8 cellular contexts compared by ENCODE assay signal in genomic region chr12:26938660-26939185, GRCh38. TPM values are rescaled to one million over a fixed set of nuclear protein-coding genes. Genes with fewer than 3 reads are reported as not detected.
A peak's percentile ranks its signal among the peaks of the same experiment; 100 is the strongest.
DNase-seq lines count a peak whose midpoint lies in the region; ATAC-seq, FAIRE-seq and TF ChIP-seq lines count a peak whose summit lies in the region.

No MANE protein-coding gene starts in this region.

- FAIRE-seq in GM12892 (lab: Jason Lieb, UNC) (peak; percentile 53), H54 (lab: Jason Lieb, UNC) (no peak)

- peak overlapping the region; percentile 90 for H3K27ac ChIP-seq in right cardiac atrium (ENCODE audit: low read length)
- H3K27ac ChIP-seq in skeletal muscle tissue (ENCODE audit: low read depth, low read length): peak overlapping the region; percentile 93

- H3K27me3 ChIP-seq in right cardiac atrium (ENCODE audit: control insufficient read depth, insufficient read depth): no peaks in the 10 kb centered on the region
- H3K27me3 ChIP-seq in skeletal muscle tissue (ENCODE audit: control insufficient read depth in 3 of 3, insufficient read depth in 3 of 3, low read length in 3 of 3): no peaks in the 10 kb centered on the region

- no peaks in the 10 kb centered on the region for H3K36me3 ChIP-seq in skeletal muscle tissue (ENCODE audit: control insufficient read depth in 3 of 3, insufficient read depth in 3 of 3, low read length in 3 of 3)

- H3K9me3 Mint-ChIP-seq in activated naive CD4-positive, alpha-beta T cell treated with anti-CD3 and anti-CD28 coated beads, Interleukin-2, amount 50 U/mL, for 72 hours: no peaks in the 10 kb centered on the region

- WGBS in right cardiac atrium: under 1% methylated on average over 32 of the region's 32 CpGs

- H3K9me3 ChIP-seq in right cardiac atrium (ENCODE audit: control insufficient read depth, low read length) (no peaks in the 10 kb centered on the region), skeletal muscle tissue (ENCODE audit: control insufficient read depth in 3 of 3, low read length in 3 of 3) (no peaks in the 10 kb centered on the region)

- intact Hi-C loops in right cardiac atrium (cut with DNase I): loop anchor here in 2 of 4 donors (10.0 kb wide), 1 partner anchor 76 kb away; the partner anchor contains the start of gene TM7SF3 (in 2 of the 2)

- H3K27ac Mint-ChIP-seq in activated naive CD4-positive, alpha-beta T cell treated with anti-CD3 and anti-CD28 coated beads, Interleukin-2, amount 50 U/mL, for 72 hours: peak overlapping the region; percentile 90 to 97

- TF ChIP-seq POLR2A in GM12892 (IDR thresholded peaks at IDR 0.05; ENCODE audit: low read depth, low read length): no peak
- no peak for TF ChIP-seq POLR2A in H54 (IDR thresholded peaks at IDR 0.05; ENCODE audit: low read depth, low read length)

- H3K4me3 ChIP-seq in right cardiac atrium (ENCODE audit: low read length) (peak overlapping the region; percentile 79), skeletal muscle tissue (ENCODE audit: low read length in 3 of 3) (peak overlapping the region; percentile 92 to 99 (median 97))

- peak; percentile 8 to 23 for ATAC-seq in activated naive CD4-positive, alpha-beta T cell treated with anti-CD3 and anti-CD28 coated beads, Interleukin-2, amount 50 U/mL, for 72 hours
- ATAC-seq in right cardiac atrium: peak; percentile 34 to 59

- peak overlapping the region; percentile 95 to 98 (median 96) for H3K9ac ChIP-seq in skeletal muscle tissue (ENCODE audit: low read depth in 1 of 3, low read length in 3 of 3)

- peaks cover 12 to 31% of the 10 kb centered on the region in 2 donors for H3K36me3 Mint-ChIP-seq in activated naive CD4-positive, alpha-beta T cell treated with anti-CD3 and anti-CD28 coated beads, Interleukin-2, amount 50 U/mL, for 72 hours

- H3K4me1 ChIP-seq in right cardiac atrium (ENCODE audit: control insufficient read depth, insufficient read depth, low read length): peaks cover 4% of the 10 kb centered on the region
- peaks cover 17 to 40% (median 20%) of the 10 kb centered on the region in 3 donors for H3K4me1 ChIP-seq in skeletal muscle tissue (ENCODE audit: control insufficient read depth in 3 of 3, insufficient read depth in 3 of 3, low read length in 3 of 3)

- DNase-seq in GM12892 (ENCODE audit: insufficient read length) (peak; percentile 10), H54 (ENCODE audit: insufficient read length, low spot score) (peak; percentile 4), NAMALWA (ENCODE audit: low spot score) (peak; percentile 57), right cardiac atrium (peak in 1 of 3 donors; percentile 78), GM19238 (ENCODE audit: insufficient read length, low spot score) (no peak), NK-92 (lab: John Stamatoyannopoulos, UW; ENCODE audit: unreplicated experiment) (no peak)
- peak in 1 of 2 donors; percentile 28 for DNase-seq in activated naive CD4-positive, alpha-beta T cell treated with anti-CD3 and anti-CD28 coated beads, Interleukin-2, amount 50 U/mL, for 72 hours (ENCODE audit: low spot score in 2 of 2)

RNA-seq across cellular contexts. Expression of gene FGFR1OP2, which starts 0.5 kb away (rescaled TPM):
- polyA plus RNA-seq in GM12892 (2012; ENCODE audit: missing spikeins): 51.9 TPM
- total RNA-seq in activated naive CD4-positive, alpha-beta T cell treated with anti-CD3 and anti-CD28 coated beads, Interleukin-2, amount 50 U/mL, for 72 hours: 10 to 100 TPM; 52.4 to 52.7 TPM
- 10 to 100 TPM; 37.9 to 43.7 (median 39.9) TPM for total RNA-seq in right cardiac atrium
- 33.4 TPM for polyA plus RNA-seq in right cardiac atrium
- total RNA-seq in skeletal muscle tissue: 23.5 TPM

RNA-seq across cellular contexts. Expression of gene INTS13, which starts 0.9 kb away (rescaled TPM):
- polyA plus RNA-seq in GM12892 (2012; ENCODE audit: missing spikeins): 71.0 TPM
- 10 to 100 TPM; 63.9 to 80.7 TPM for total RNA-seq in activated naive CD4-positive, alpha-beta T cell treated with anti-CD3 and anti-CD28 coated beads, Interleukin-2, amount 50 U/mL, for 72 hours
- total RNA-seq in right cardiac atrium (10 to 100 TPM; 14.7 to 19.8 (median 15.4) TPM), skeletal muscle tissue (23.0 TPM)
- 15.8 TPM for polyA plus RNA-seq in right cardiac atrium

Comparison
In these comparisons a context has a peak if more than half of its experiments do, and no peak if none do; other contexts are left out.
1. DNase-seq: peak in GM12892 (single experiment), H54 (single experiment) and NAMALWA (single experiment); none in GM19238 (single experiment) and NK-92 (single experiment).